In the genomic region with DNA sequence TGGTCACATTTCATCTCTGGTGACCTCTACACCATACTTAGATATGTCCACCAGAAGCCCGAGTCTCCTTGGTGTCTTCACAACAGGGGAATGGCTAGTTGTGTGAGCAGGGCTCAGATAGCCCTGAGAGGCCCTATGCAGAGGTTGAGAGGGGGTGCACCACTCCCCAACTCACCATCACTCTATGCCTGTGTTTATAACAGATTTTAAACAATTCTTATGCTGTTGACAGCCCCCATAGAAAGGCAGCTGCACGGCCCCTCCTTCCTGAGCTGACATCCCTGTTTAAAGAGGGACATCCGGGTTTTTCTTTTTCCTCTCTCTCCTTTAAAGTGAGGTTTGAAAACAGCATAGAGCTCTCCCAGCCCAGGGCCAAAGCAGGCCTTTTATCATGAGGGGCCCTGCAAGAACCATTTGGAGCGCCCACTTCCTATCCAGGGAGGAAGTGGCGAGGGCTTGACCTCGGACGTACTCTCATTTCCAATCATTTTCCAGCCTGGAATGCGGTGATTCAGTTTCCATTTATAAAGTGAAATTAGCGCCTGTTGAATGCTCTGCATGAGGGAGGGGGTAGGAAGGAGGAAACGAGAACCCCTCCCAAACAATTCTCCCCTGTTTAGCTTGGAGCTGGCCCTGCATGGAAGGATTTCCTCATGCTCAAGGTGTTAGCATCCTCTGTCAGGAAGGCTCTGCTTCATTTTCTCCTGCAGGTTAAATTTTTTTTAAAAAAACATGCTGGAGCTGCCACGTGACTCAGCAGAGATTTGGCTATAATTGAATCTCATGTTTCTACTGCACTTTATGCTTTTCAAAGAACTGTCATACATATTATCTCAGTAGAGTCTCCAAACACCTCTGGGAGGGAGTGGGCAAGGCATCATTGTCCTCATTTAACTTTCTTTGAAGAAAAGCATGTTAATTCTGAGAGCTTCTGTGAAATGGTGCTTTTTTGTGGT, we compare ENCODE assay signal across 2 cellular contexts.
TF ChIP-seq lines count a peak whose summit lies in the region.

No MANE protein-coding gene starts in this region.

TF ChIP-seq in GM23338, 12 proteins besides CTCF, POLR2A, EP300 and RAD21 (continued from another document):
- TF ChIP-seq ZNF462 (CRISPR knock-in tag; IDR thresholded peaks at IDR 0.05) (no peak), POLR2AphosphoS5 (IDR thresholded peaks at IDR 0.05; ENCODE audit: low read depth) (no peak), ZNF114 (CRISPR knock-in tag; IDR thresholded peaks at IDR 0.05) (no peak), NANOG (IDR thresholded peaks at IDR 0.05; ENCODE audit: borderline replicate concordance) (no peak)

TF ChIP-seq in K562, 482 proteins besides CTCF, POLR2A, EP300 and RAD21 (continued from another document):
- TF ChIP-seq ZNF140 (CRISPR knock-in tag; IDR thresholded peaks at IDR 0.05), result no peak
- TF ChIP-seq SNIP1 (IDR thresholded peaks at IDR 0.05; ENCODE audit: low read depth), result no peak
- TF ChIP-seq FIP1L1 (IDR thresholded peaks at IDR 0.05; ENCODE audit: low read depth, low read length, poor library complexity, severe bottlenecking), result no peak
- TF ChIP-seq HSF4 (CRISPR knock-in tag; IDR thresholded peaks at IDR 0.05; ENCODE audit: borderline replicate concordance), result no peak
- TF ChIP-seq RBM15 (IDR thresholded peaks at IDR 0.05; ENCODE audit: insufficient read depth, low read length), result no peak
